Comparison of ENCODE assay signal across 17 cellular contexts in genomic region chr1:204651843-204652421, GRCh38. TPM values are rescaled to one million over a fixed set of nuclear protein-coding genes. Genes with fewer than 3 reads are reported as not detected.
DNase-seq lines count a peak whose midpoint lies in the region; ATAC-seq and TF ChIP-seq lines count a peak whose summit lies in the region.
"Had no signal": no experiment of that assay in that cellular context is flagged by ENCODE, and none has a peak within 500 bp of the region (broad histone marks: within the 10 kb centered on the region; RNA-seq: fewer than 3 reads in every experiment).

No MANE protein-coding gene starts in this region.

- H3K27me3 Mint-ChIP-seq in endothelial cell (ENCODE audit: unreplicated experiment): peaks cover 6% of the 10 kb centered on the region

- H3K4me3 ChIP-seq in GM23248: no peak overlapping the region
- H3K4me3 ChIP-seq in PC-9: no peak overlapping the region
- H3K4me3 ChIP-seq: psoas muscle, tibial nerve had no signal

- no peak overlapping the region for H3K4me3 Mint-ChIP-seq in endothelial cell (ENCODE audit: unreplicated experiment)
- H3K4me3 Mint-ChIP-seq: immature natural killer cell had no signal

- DNase-seq in SHP77 (lab: John Stamatoyannopoulos, UW) (peak; percentile 46 to 51), SHP77 treated with DMSO at 0.1 percent for 48 hours (lab: John Stamatoyannopoulos, UW) (no peak), NCI-H2107 (lab: John Stamatoyannopoulos, UW) (peak; percentile 79), endothelial cell (ENCODE audit: low spot score) (peak; percentile 32), GM23248 (no peak), PC-9 (no peak)
- DNase-seq: activated gamma-delta T cell; immature natural killer cell; psoas muscle; SIG-M5; stimulated activated CD8-positive, alpha-beta memory T cell treated with anti-CD3 and anti-CD28 coated beads, Interleukin-4, amount 100 ng/mL, for 48 hours had no signal

- H3K9ac ChIP-seq in GM23248: no peak overlapping the region
- H3K9ac ChIP-seq: KMS-11 had no signal

- H3K36me3 ChIP-seq in GM23248 (ENCODE audit: low read depth) (no peaks in the 10 kb centered on the region), PC-9 (ENCODE audit: low read depth) (no peaks in the 10 kb centered on the region)
- H3K36me3 ChIP-seq: tibial nerve had no signal

- CTCF ChIA-PET in PC-9 (lab: Charles Lee): no interaction called here

- intact Hi-C loops in PC-9 (cut with micrococcal nuclease; ENCODE audit: unreplicated experiment): no loop called here

- POLR2A ChIA-PET in PC-9 (lab: Charles Lee; ENCODE audit: unreplicated experiment): no interaction called here

- in situ Hi-C loops in GM23248 (cut with MboI): no loop called here

- H3K36me3 Mint-ChIP-seq in endothelial cell (ENCODE audit: low read depth, unreplicated experiment): peaks cover 22% of the 10 kb centered on the region
- H3K36me3 Mint-ChIP-seq: immature natural killer cell had no signal

- peaks cover 57% of the 10 kb centered on the region for H3K27me3 ChIP-seq in GM23248 (replicated peaks; ENCODE audit: insufficient read depth)
- H3K27me3 ChIP-seq in PC-9 (ENCODE audit: insufficient read depth, low read depth): no peaks in the 10 kb centered on the region

- no peaks in the 10 kb centered on the region for H3K9me3 ChIP-seq in GM23248 (ENCODE audit: low read depth)
- H3K9me3 ChIP-seq in PC-9 (ENCODE audit: insufficient read depth, low read depth): no peaks in the 10 kb centered on the region
- H3K9me3 ChIP-seq: psoas muscle, tibial nerve had no signal

- H3K4me2 ChIP-seq in GM23248 (ENCODE audit: unreplicated experiment): no peak overlapping the region
- no peak overlapping the region for H3K4me2 ChIP-seq in PC-9
- H3K4me2 ChIP-seq: KMS-11 had no signal

- 13 to 18% methylated on average over 12 to 17 of the region's 17 CpGs for WGBS in GM23248 (ENCODE audit: low coverage in 1 of 2, low lambda C conversion rate in 2 of 2, missing lambda C conversion rate in 2 of 2), 2 experiments

- ATAC-seq in HG02678 (IDR thresholded peaks at IDR 0.05; ENCODE audit: unreplicated experiment) (no peak), GM19351 (IDR thresholded peaks at IDR 0.05; ENCODE audit: unreplicated experiment) (no peak)
- ATAC-seq: psoas muscle had no signal

- H2AFZ ChIP-seq in GM23248: no peak overlapping the region
- no peak overlapping the region for H2AFZ ChIP-seq in PC-9

- BruUV-seq in PC-9 (replicated peaks; lab: Mats Ljungman, UMichigan): no TSS peak

- no peaks in the 10 kb centered on the region for H3K79me2 ChIP-seq in GM23248 (ENCODE audit: insufficient read depth)
- H3K79me2 ChIP-seq in PC-9 (ENCODE audit: low read depth): no peaks in the 10 kb centered on the region

- H3K27ac ChIP-seq in GM23248 (no peak overlapping the region), PC-9 (no peak overlapping the region)
- H3K27ac ChIP-seq: KMS-11, psoas muscle, tibial nerve had no signal

- no peaks in the 10 kb centered on the region for H3K9me3 Mint-ChIP-seq in endothelial cell (ENCODE audit: unreplicated experiment)
- H3K9me3 Mint-ChIP-seq: immature natural killer cell had no signal

- H3K27ac Mint-ChIP-seq in endothelial cell (ENCODE audit: unreplicated experiment): no peak overlapping the region
- H3K27ac Mint-ChIP-seq: immature natural killer cell had no signal

- H3F3A ChIP-seq in GM23248 (ENCODE audit: insufficient read depth) (peaks cover 4% of the 10 kb centered on the region; the same call in 1 of the 2 replicates), PC-9 (ENCODE audit: insufficient read depth, low read depth) (peaks cover 20% of the 10 kb centered on the region)

- H4K20me1 ChIP-seq in GM23248 (ENCODE audit: insufficient read depth) (no peaks in the 10 kb centered on the region), PC-9 (ENCODE audit: insufficient read depth) (no peaks in the 10 kb centered on the region)

- H3K9me2 ChIP-seq in GM23248 (ENCODE audit: insufficient read depth) (no peaks in the 10 kb centered on the region), PC-9 (ENCODE audit: insufficient read depth) (no peaks in the 10 kb centered on the region)

- H3K4me1 ChIP-seq in GM23248 (ENCODE audit: insufficient read depth) (no peaks in the 10 kb centered on the region), PC-9 (replicated peaks; ENCODE audit: insufficient read depth) (peaks cover 17% of the 10 kb centered on the region)
- H3K4me1 ChIP-seq: psoas muscle had no signal

- TF ChIP-seq CTCF in endothelial cell (IDR thresholded peaks at IDR 0.05; ENCODE audit: unreplicated experiment) (no peak), PC-9 (conservative IDR thresholded peaks at IDR 0.05) (no peak)

- H3K4me1 Mint-ChIP-seq in endothelial cell (ENCODE audit: unreplicated experiment): peaks cover 47% of the 10 kb centered on the region

RNA-seq across cellular contexts. Expression of gene LRRN2, which starts 33.6 kb away (rescaled TPM):
- 71.1 TPM for total RNA-seq in endothelial cell (ENCODE audit: unreplicated experiment)
- 0.22 TPM in 1 of 2 replicates, not detected in the other for total RNA-seq in GM23248 (2014; rRNA removed; shearing (Covaris generic))
- not detected in 2 replicates for polyA plus RNA-seq in GM23248 (2016; fragmentation: Nextera tagmentation; extraction: Ambion mirVana)
- total RNA-seq in PC-9 (2021): 4.6 and 7.0 TPM in 2 replicates
- total RNA-seq: mononuclear cell had no signal
- polyA plus RNA-seq: AG04450, immature natural killer cell had no signal

Comparison
In these comparisons a context has a peak if more than half of its experiments do, and no peak if none do; other contexts are left out.
1. DNase-seq: peak in SHP77 (2 of 2), NCI-H2107 (single experiment) and endothelial cell (single experiment); none in SHP77 treated with DMSO at 0.1 percent for 48 hours (single experiment), GM23248 (single experiment) and PC-9 (0 of 2).